8 cellular contexts compared by ENCODE assay signal in genomic region chr15:48352474-48353072, GRCh38. TPM values are rescaled to one million over a fixed set of nuclear protein-coding genes. Genes with fewer than 3 reads are reported as not detected.
DNase-seq lines count a peak whose midpoint lies in the region; ATAC-seq, FAIRE-seq and TF ChIP-seq lines count a peak whose summit lies in the region.

No MANE protein-coding gene starts in this region.

- no peaks in the 10 kb centered on the region for H3K27me3 ChIP-seq in GM12878 (replicated peaks in 1 of 2; ENCODE audit: control insufficient read depth in 2 of 2, insufficient read depth in 2 of 2, low read length in 1 of 2)

- no peak overlapping the region for H3K4me3 ChIP-seq in GM12878

- TF ChIP-seq RAD21 in GM12878 (IDR thresholded peaks at IDR 0.05; ENCODE audit: insufficient read depth, low read depth, low read length), result peak; percentile 82

- SMC1A ChIA-PET in GM12878 (lab: Charles Lee; ENCODE audit: uncharacterized antibody, unreplicated experiment), result interaction anchor here (0.6 to 4.0 kb wide), 15 partner anchors 12 to 1157 kb away, joined by 3 to 43 read pairs (median 5); no protein-coding TSS in a partner anchor

- no peak for TF ChIP-seq POLR2A in GM12878 (IDR thresholded peaks at IDR 0.05; ENCODE audit: low read depth, low read length)

- H4K20me1 ChIP-seq in GM12878 (ENCODE audit: control insufficient read depth, insufficient read depth), result no peaks in the 10 kb centered on the region

- no peaks in the 10 kb centered on the region for H3K9me3 ChIP-seq in GM12878 (replicated peaks; ENCODE audit: control insufficient read depth, insufficient read depth, low read length)

- 0% methylated on average over 6 of the region's 6 CpGs for WGBS in GM12878 (ENCODE audit: insufficient coverage, insufficient replicate concordance, low lambda C conversion rate, missing lambda C conversion rate)

- H3K79me2 ChIP-seq in GM12878 (ENCODE audit: control insufficient read depth, insufficient read depth, low read length), result no peaks in the 10 kb centered on the region

- no TSS peak for BruUV-seq in GM12878 (replicated peaks; lab: Mats Ljungman, UMichigan)

- TF ChIP-seq EP300 in GM12878 (IDR thresholded peaks at IDR 0.05; ENCODE audit: borderline replicate concordance in 1 of 2, control insufficient read depth in 1 of 2, low read depth in 2 of 2, low read length in 2 of 2), result no peak

- FAIRE-seq in GM12878 (lab: Jason Lieb, UNC), result peak; percentile 85

- intact Hi-C loops in GM12878 (cut with micrococcal nuclease; ENCODE audit: unreplicated experiment), result loop anchor here (2.0 to 10.0 kb wide), 4 partner anchors 16 to 1155 kb away; partner anchors contain the start of genes COPS2 and FGF7

- RAD21 ChIA-PET in GM12878 (lab: Charles Lee; ENCODE audit: unreplicated experiment), result interaction anchor here (0.6 to 3.1 kb wide), 12 partner anchors 13 to 1157 kb away, joined by 3 to 23 read pairs (median 4); no protein-coding TSS in a partner anchor

- CTCF ChIA-PET in GM10248 (lab: Yijun Ruan, JAX) (interaction anchor here (0.5 to 3.4 kb wide), 31 partner anchors 9 to 1159 kb away, joined by 3 to 34 read pairs (median 4); partner anchors contain the start of gene FGF7), T-cell (lab: Charles Lee) (interaction anchor here (0.6 to 2.4 kb wide), 15 partner anchors 12 to 1600 kb away, joined by 3 to 12 read pairs (median 4); no protein-coding TSS in a partner anchor), GM12878 (lab: Yijun Ruan, JAX) (interaction anchor here (0.6 to 10.2 kb wide), 35 partner anchors 9 to 1792 kb away, joined by 3 to 123 read pairs (median 4); partner anchors contain the start of gene DUT)

- H3K4me1 ChIP-seq in GM12878 (ENCODE audit: control insufficient read depth, insufficient read depth, low read length), result no peaks in the 10 kb centered on the region

- TF ChIP-seq CTCF in GM10248 (IDR thresholded peaks at IDR 0.05; ENCODE audit: control extremely low read depth, extremely low read depth, low read depth, missing control alignments) (peak; percentile 83), HFFc6 (IDR thresholded peaks at IDR 0.05) (peak; percentile 94), GM12878 (IDR thresholded peaks at IDR 0.05 in 2 of 3, conservative IDR thresholded peaks at IDR 0.05 in 1 of 3; ENCODE audit: control insufficient read depth in 2 of 3, extremely low read depth in 1 of 3, insufficient read depth in 1 of 3, low read depth in 3 of 3, low read length in 3 of 3) (peak; percentile 74 to 82 (median 81))

- H3K36me3 ChIP-seq in GM12878 (ENCODE audit: control insufficient read depth in 2 of 2, insufficient read depth in 2 of 2, low read length in 1 of 2), result no peaks in the 10 kb centered on the region

- H3K9me3 Mint-ChIP-seq in HFFc6, result no peaks in the 10 kb centered on the region
- no peaks in the 10 kb centered on the region for H3K9me3 Mint-ChIP-seq in T-cell

- no peak overlapping the region for H2AFZ ChIP-seq in GM12878 (ENCODE audit: control insufficient read depth, low read depth, low read length)

- no peak overlapping the region for H3K9ac ChIP-seq in GM12878 (ENCODE audit: control insufficient read depth, insufficient read depth, low read length)

- H3K27me3 Mint-ChIP-seq in HFFc6 (ENCODE audit: insufficient read depth) (peaks cover 2% of the 10 kb centered on the region; the same call in 1 of the 2 replicates), T-cell (peaks cover 5 to 9% of the 10 kb centered on the region in 2 donors)

- peak; percentile 64 for DNase-seq in GM10248 (ENCODE audit: extremely low spot score)
- DNase-seq in HFFc6, result peak; percentile 42
- DNase-seq in NCI-H146 (lab: John Stamatoyannopoulos, UW), result peak; percentile 69
- DNase-seq in T-cell, result peak in 31 of 34 experiments; percentile 11 to 55 (median 34)
- DNase-seq in GM12878 (ENCODE audit: low read depth, low spot score), result no peak
- peak; percentile 69 for DNase-seq in iPS-NIHi11 (ENCODE audit: low spot score)
- peak; percentile 3 to 35 for DNase-seq in stimulated activated CD4-positive, alpha-beta T cell treated with anti-CD3 and anti-CD28 coated beads, Interleukin-1b, Interleukin-23, amount 100 ng/mL, for 4 hours (ENCODE audit: low read depth in 2 of 2)

- POLR2A ChIA-PET in GM10248 (lab: Yijun Ruan, JAX) (interaction anchor here (0.7 kb wide), 1 partner anchor 378 kb away, joined by 7 read pairs; no protein-coding TSS in a partner anchor), T-cell (lab: Charles Lee) (interaction anchor here in 1 of 2 donors (0.5 kb wide), 1 partner anchor 754 kb away, joined by 6 read pairs; no protein-coding TSS in a partner anchor), GM12878 (lab: Charles Lee) (interaction anchor here (0.6 kb wide), 1 partner anchor 21 kb away, joined by 3 read pairs; the partner anchor contains the start of gene DUT)

- in situ Hi-C loops in GM12878 (cut with MboI), result loop anchor here (10.0 to 25.0 kb wide), 2 partner anchors 810 to 1792 kb away; partner anchors contain the start of genes COPS2 and GALK2

- H3K4me3 Mint-ChIP-seq in HFFc6, result peak overlapping the region; percentile 72
- H3K4me3 Mint-ChIP-seq in T-cell, result no peak overlapping the region

- ATAC-seq in T-cell (replicated peaks in 1 of 4), result peak; percentile 69 to 79 (median 73)
- peak; percentile 94 for ATAC-seq in GM12878
- no peak for ATAC-seq in HG03025 (IDR thresholded peaks at IDR 0.05; ENCODE audit: low FRiP score, unreplicated experiment)

- no peak overlapping the region for H3K27ac ChIP-seq in GM12878 (ENCODE audit: control insufficient read depth, insufficient read depth)

- H3K27ac Mint-ChIP-seq in HFFc6 (no peak overlapping the region), T-cell (no peak overlapping the region)

- H3K4me1 Mint-ChIP-seq in HFFc6 (ENCODE audit: low read depth) (peaks cover 25% of the 10 kb centered on the region), T-cell (peaks cover 2 to 7% (median 2%) of the 10 kb centered on the region in 3 donors)

- H3K36me3 Mint-ChIP-seq in HFFc6 (ENCODE audit: low read depth) (no peaks in the 10 kb centered on the region), T-cell (no peaks in the 10 kb centered on the region)

- no peak overlapping the region for H3K4me2 ChIP-seq in GM12878 (ENCODE audit: control insufficient read depth, insufficient read depth)

TF ChIP-seq in GM12878, 131 proteins besides CTCF, POLR2A, EP300 and RAD21 (continues in another document):
- 0 out of 2 replicates have a peak, but pooled peaks have one; percentile 25 for TF ChIP-seq YY1 (IDR thresholded peaks at IDR 0.05; ENCODE audit: low read depth, low read length)
- TF ChIP-seq, protein P1, sequence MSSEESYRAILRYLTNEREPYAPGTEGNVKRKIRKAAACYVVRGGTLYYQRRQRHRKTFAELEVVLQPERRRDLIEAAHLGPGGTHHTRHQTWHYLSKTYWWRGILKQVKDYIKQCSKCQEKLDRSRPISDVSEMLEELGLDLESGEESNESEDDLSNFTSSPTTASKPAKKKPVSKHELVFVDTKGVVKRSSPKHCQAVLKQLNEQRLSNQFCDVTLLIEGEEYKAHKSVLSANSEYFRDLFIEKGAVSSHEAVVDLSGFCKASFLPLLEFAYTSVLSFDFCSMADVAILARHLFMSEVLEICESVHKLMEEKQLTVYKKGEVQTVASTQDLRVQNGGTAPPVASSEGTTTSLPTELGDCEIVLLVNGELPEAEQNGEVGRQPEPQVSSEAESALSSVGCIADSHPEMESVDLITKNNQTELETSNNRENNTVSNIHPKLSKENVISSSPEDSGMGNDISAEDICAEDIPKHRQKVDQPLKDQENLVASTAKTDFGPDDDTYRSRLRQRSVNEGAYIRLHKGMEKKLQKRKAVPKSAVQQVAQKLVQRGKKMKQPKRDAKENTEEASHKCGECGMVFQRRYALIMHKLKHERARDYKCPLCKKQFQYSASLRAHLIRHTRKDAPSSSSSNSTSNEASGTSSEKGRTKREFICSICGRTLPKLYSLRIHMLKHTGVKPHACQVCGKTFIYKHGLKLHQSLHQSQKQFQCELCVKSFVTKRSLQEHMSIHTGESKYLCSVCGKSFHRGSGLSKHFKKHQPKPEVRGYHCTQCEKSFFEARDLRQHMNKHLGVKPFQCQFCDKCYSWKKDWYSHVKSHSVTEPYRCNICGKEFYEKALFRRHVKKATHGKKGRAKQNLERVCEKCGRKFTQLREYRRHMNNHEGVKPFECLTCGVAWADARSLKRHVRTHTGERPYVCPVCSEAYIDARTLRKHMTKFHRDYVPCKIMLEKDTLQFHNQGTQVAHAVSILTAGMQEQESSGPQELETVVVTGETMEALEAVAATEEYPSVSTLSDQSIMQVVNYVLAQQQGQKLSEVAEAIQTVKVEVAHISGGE (CRISPR knock-in tag; IDR thresholded peaks at IDR 0.05), result no peak
- TF ChIP-seq, protein P2, sequence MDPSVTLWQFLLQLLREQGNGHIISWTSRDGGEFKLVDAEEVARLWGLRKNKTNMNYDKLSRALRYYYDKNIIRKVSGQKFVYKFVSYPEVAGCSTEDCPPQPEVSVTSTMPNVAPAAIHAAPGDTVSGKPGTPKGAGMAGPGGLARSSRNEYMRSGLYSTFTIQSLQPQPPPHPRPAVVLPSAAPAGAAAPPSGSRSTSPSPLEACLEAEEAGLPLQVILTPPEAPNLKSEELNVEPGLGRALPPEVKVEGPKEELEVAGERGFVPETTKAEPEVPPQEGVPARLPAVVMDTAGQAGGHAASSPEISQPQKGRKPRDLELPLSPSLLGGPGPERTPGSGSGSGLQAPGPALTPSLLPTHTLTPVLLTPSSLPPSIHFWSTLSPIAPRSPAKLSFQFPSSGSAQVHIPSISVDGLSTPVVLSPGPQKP (IDR thresholded peaks at IDR 0.05; ENCODE audit: low read depth, low read length), result no peak
- TF ChIP-seq IKZF1 (conservative IDR thresholded peaks at IDR 0.05), result no peak
- TF ChIP-seq SMAD5 (IDR thresholded peaks at IDR 0.05; ENCODE audit: low read depth), result no peak

RNA-seq across cellular contexts. Expression of gene DUT, which starts 21.3 kb away (rescaled TPM):
- total RNA-seq in HFFc6 (2021; fragmentation: NEBNext Ultra II Directional; extraction: Animal tissue kit (Norgen Biotek cat#: 25700)), result 100 to 1,000 TPM in 5 of 6 experiments, 10 to 100 TPM in 1; 86.0 to 130 (median 114) TPM
- total RNA-seq in T-cell (100 to 1,000 TPM in 3 of 5 donors, 10 to 100 TPM in 2; 70.8 to 117 (median 112) TPM), GM12878 (2014; rRNA removed) (147 and 152 TPM in 2 replicates), GM12878 (2014; rRNA removed; fragmentation: Illumina TruSeq; extraction: Trizol) (96.8 and 108 TPM in 2 replicates), GM12878 (2021) (272 and 292 TPM in 2 replicates)
- 38.2 and 45.6 TPM in 2 replicates for total RNA-seq in GM12878 (2013; cell fraction: nucleolus; rRNA removed)
- 47.6 TPM for polyA plus RNA-seq in GM12878 (2011; ENCODE audit: low read depth)
- polyA plus RNA-seq in GM12878 (2011; rRNA removed) (147 and 250 TPM in 2 replicates), GM12878 (2014; fragmentation: Illumina TruSeq; extraction: Trizol) (142 and 146 TPM in 2 replicates), GM12878 (2014; fragmentation: Nextera tagmentation; extraction: Ambion mirVana) (10 to 100 TPM; 20.1 to 88.1 TPM), GM12878 (2014; rRNA removed) (159 and 161 TPM in 2 replicates), GM12878 (2016; fragmentation: Nextera tagmentation; extraction: Ambion mirVana) (100 to 1,000 TPM; 449 to 452 TPM)
- polyA plus RNA-seq in GM12878 (2011; cell fraction: cytosol; rRNA removed), result 82.4 and 152 TPM in 2 replicates
- polyA plus RNA-seq in GM12878 (2011; cell fraction: nucleus; rRNA removed), result 105 and 132 TPM in 2 replicates
- 102 and 137 TPM in 2 replicates for polyA plus RNA-seq in GM12878 (2012)
- 10.9 and 17.7 TPM in 2 replicates for polyA minus RNA-seq in GM12878 (2011; rRNA and poly(A)+ RNA removed)
- 38.2 and 48.6 TPM in 2 replicates for polyA minus RNA-seq in GM12878 (2011; cell fraction: cytosol; rRNA and poly(A)+ RNA removed)
- 31.1 and 42.7 TPM in 2 replicates for polyA minus RNA-seq in GM12878 (2011; cell fraction: nucleus; rRNA and poly(A)+ RNA removed)
